8 cellular contexts compared by ENCODE assay signal in genomic region chr4:118353452-118353851, GRCh38. TPM values are rescaled to one million over a fixed set of nuclear protein-coding genes. Genes with fewer than 3 reads are reported as not detected.
DNase-seq lines count a peak whose midpoint lies in the region; ATAC-seq and TF ChIP-seq lines count a peak whose summit lies in the region.

No MANE protein-coding gene starts in this region.

- no peak for ATAC-seq in HG03135 (IDR thresholded peaks at IDR 0.05; ENCODE audit: unreplicated experiment)

- H3K4me1 ChIP-seq in CD4-positive, alpha-beta memory T cell (ENCODE audit: insufficient read depth, low read length), result peaks cover 12% of the 10 kb centered on the region
- 0 out of 2 replicates have a peak, but pooled peaks cover 4% of the 10 kb centered on the region for H3K4me1 ChIP-seq in HUES64 (ENCODE audit: insufficient read depth, low read length)

- no peak overlapping the region for H3K27ac Mint-ChIP-seq in CD4-positive, alpha-beta memory T cell
- H3K27ac Mint-ChIP-seq in nephron, result peak overlapping the region; percentile 42 to 89 (median 70)

- H3K27me3 ChIP-seq in CD4-positive, alpha-beta memory T cell (ENCODE audit: insufficient read depth, low read length), result peaks cover 24% of the 10 kb centered on the region
- peaks cover 46% of the 10 kb centered on the region for H3K27me3 ChIP-seq in HUES64 (ENCODE audit: insufficient read depth, low read length)

- 16% methylated on average over 9 of the region's 9 CpGs for WGBS in HUES64

- H3K9ac ChIP-seq in HUES64 (ENCODE audit: low read depth, low read length), result peak overlapping the region; percentile 53; the same call in 1 of the 2 replicates

- H3K4me3 Mint-ChIP-seq in CD4-positive, alpha-beta memory T cell, result peak overlapping the region; percentile 53 to 91 (median 77)
- peak overlapping the region; percentile 82 to 92 (median 92) for H3K4me3 Mint-ChIP-seq in nephron

- H3K4me3 ChIP-seq in CD4-positive, alpha-beta memory T cell (ENCODE audit: low read length in 2 of 2), result no peak overlapping the region
- H3K4me3 ChIP-seq in HUES64 (ENCODE audit: low read length), result peak overlapping the region; percentile 69
- peak overlapping the region; percentile 75 for H3K4me3 ChIP-seq in coronary artery

- H3K9me3 ChIP-seq in CD4-positive, alpha-beta memory T cell (ENCODE audit: control insufficient read depth in 1 of 2, low read length in 2 of 2), result no peaks in the 10 kb centered on the region
- H3K9me3 ChIP-seq in HUES64 (ENCODE audit: insufficient read depth, low read depth, low read length), result no peaks in the 10 kb centered on the region

- no peak overlapping the region for H3K27ac ChIP-seq in CD4-positive, alpha-beta memory T cell (ENCODE audit: low read depth, low read length)
- H3K27ac ChIP-seq in HUES64 (ENCODE audit: low read depth, low read length) (no peak overlapping the region), coronary artery (no peak overlapping the region)

- H3K9me3 Mint-ChIP-seq in CD4-positive, alpha-beta memory T cell, result no peaks in the 10 kb centered on the region
- H3K9me3 Mint-ChIP-seq in nephron, result no peaks in the 10 kb centered on the region

- H3K4me1 Mint-ChIP-seq in CD4-positive, alpha-beta memory T cell, result peaks cover 8 to 17% (median 11%) of the 10 kb centered on the region in 4 donors
- H3K4me1 Mint-ChIP-seq in nephron, result peaks cover 52% of the 10 kb centered on the region

- CTCF ChIA-PET in CD4-positive, alpha-beta memory T cell (lab: Charles Lee; ENCODE audit: partially characterized antibody), result interaction anchor here (1.0 to 3.9 kb wide), 9 partner anchors 8 to 80 kb away, joined by 3 to 16 read pairs (median 6); no protein-coding TSS in a partner anchor

- intact Hi-C loops in CD4-positive, alpha-beta memory T cell (cut with micrococcal nuclease), result no loop called here

- peaks cover 52 to 70% of the 10 kb centered on the region in 2 donors for H3K27me3 Mint-ChIP-seq in CD4-positive, alpha-beta memory T cell
- peaks cover 49% of the 10 kb centered on the region for H3K27me3 Mint-ChIP-seq in nephron (ENCODE audit: low read depth)

- POLR2A ChIA-PET in CD4-positive, alpha-beta memory T cell (lab: Charles Lee; ENCODE audit: partially characterized antibody), result interaction anchor here (0.5 to 1.7 kb wide), 2 partner anchors 74 to 83 kb away, joined by 4 to 5 read pairs; no protein-coding TSS in a partner anchor

- no peaks in the 10 kb centered on the region for H3K36me3 ChIP-seq in CD4-positive, alpha-beta memory T cell (ENCODE audit: insufficient read depth, low read length)
- no peaks in the 10 kb centered on the region for H3K36me3 ChIP-seq in HUES64 (ENCODE audit: insufficient read depth, low read length)

- DNase-seq in CD4-positive, alpha-beta memory T cell, result no peak
- DNase-seq in coronary artery (ENCODE audit: low spot score) (no peak), ureter (ENCODE audit: low spot score) (no peak), activated gamma-delta T cell (lab: John Stamatoyannopoulos, UW) (no peak), retina (no peak)

- H3K36me3 Mint-ChIP-seq in CD4-positive, alpha-beta memory T cell, result no peaks in the 10 kb centered on the region
- no peaks in the 10 kb centered on the region for H3K36me3 Mint-ChIP-seq in nephron (ENCODE audit: low read depth)

- TF ChIP-seq CTCF in coronary artery (IDR thresholded peaks at IDR 0.05), result no peak
- TF ChIP-seq CTCF in nephron (IDR thresholded peaks at IDR 0.05; ENCODE audit: unreplicated experiment in 3 of 3), result no peak

RNA-seq across cellular contexts. Expression of gene PRSS12, which starts 0.6 kb away (rescaled TPM):
- total RNA-seq in CD4-positive, alpha-beta memory T cell, result not detected
- polyA plus RNA-seq in CD4-positive, alpha-beta memory T cell, result under 1 TPM in 1 of 2 donors, not detected in 1; 0.03 TPM
- 2.7 TPM for polyA plus RNA-seq in HUES64 (2013, experiment 1 of 2)
- polyA plus RNA-seq in HUES64 (2013, experiment 2 of 2), result 3.2 TPM
- 2.4 TPM for total RNA-seq in ureter

Comparison
In these comparisons a context has a peak if more than half of its experiments do, and no peak if none do; other contexts are left out.
1. H3K4me3 ChIP-seq: peak in HUES64 (single experiment) and coronary artery (single experiment); none in CD4-positive, alpha-beta memory T cell (0 of 2).
2. H3K27ac Mint-ChIP-seq: peak in nephron (3 of 3); none in CD4-positive, alpha-beta memory T cell (0 of 7).